In genomic region chr4:106062452-106062875, GRCh38 we compare ENCODE assay signal across 14 cellular contexts.
DNase-seq lines count a peak whose midpoint lies in the region; ATAC-seq, FAIRE-seq and TF ChIP-seq lines count a peak whose summit lies in the region.
"Had no signal": no experiment of that assay in that cellular context is flagged by ENCODE, and none has a peak within 500 bp of the region (broad histone marks: within the 10 kb centered on the region; RNA-seq: fewer than 3 reads in every experiment).

No MANE protein-coding gene starts in this region.

- H3K4me3 ChIP-seq in A549 = no peak overlapping the region
- no peak overlapping the region for H3K4me3 ChIP-seq in HFF-Myc (replicated peaks; ENCODE audit: low read depth, low read length)
- H3K4me3 ChIP-seq in aorta (ENCODE audit: low read length in 2 of 2) = no peak overlapping the region
- H3K4me3 ChIP-seq: upper lobe of left lung had no signal

- CTCF ChIA-PET in A549 (lab: Yijun Ruan, JAX) = no interaction called here

- TF ChIP-seq CTCF in A549 (IDR thresholded peaks at IDR 0.05) (no peak), HFF-Myc (IDR thresholded peaks at IDR 0.05; ENCODE audit: low read depth, low read length, missing control alignments) (no peak), foreskin keratinocyte (conservative IDR thresholded peaks at IDR 0.05) (no peak)

- H3K4me1 Mint-ChIP-seq in stimulated activated effector memory CD8-positive, alpha-beta T cell treated with anti-CD3 and anti-CD28 coated beads, Interleukin-12 subunit alpha, Interleukin-12 subunit beta, amount 100 ng/mL, for 72 hours = no peaks in the 10 kb centered on the region
- H3K4me1 Mint-ChIP-seq: B cell had no signal

- intact Hi-C loops in aorta (cut with DNase I) = loop anchor here in 1 of 2 donors (5.0 kb wide), 1 partner anchor 165 kb away; the partner anchor contains the start of gene NPNT

- TF ChIP-seq POLR2A in A549 (IDR thresholded peaks at IDR 0.05; ENCODE audit: low read length) = no peak

- ATAC-seq in A549 (peak in 1 of 2 experiments; percentile 33; a peak in 1 of 6 replicates), foreskin keratinocyte (no peak), aorta (ENCODE audit: low FRiP score) (no peak)
- ATAC-seq in stimulated activated effector memory CD8-positive, alpha-beta T cell treated with anti-CD3 and anti-CD28 coated beads, Interleukin-12 subunit alpha, Interleukin-12 subunit beta, amount 100 ng/mL, for 72 hours = no peak

- peak overlapping the region; percentile 50 to 65; a peak in 4 of 6 replicates for H3K27ac ChIP-seq in A549
- no peak overlapping the region for H3K27ac ChIP-seq in foreskin keratinocyte
- H3K27ac ChIP-seq in aorta (ENCODE audit: low read depth in 1 of 2, low read length in 2 of 2) = no peak overlapping the region
- H3K27ac ChIP-seq: upper lobe of left lung had no signal

- 14% methylated on average over 1 of the region's 1 CpG for WGBS in A549 (ENCODE audit: missing lambda C conversion rate)
- 58 to 80% methylated on average over 1 of the region's 1 CpG for WGBS in aorta, 2 donors

- no peak for FAIRE-seq in A549 (lab: Jason Lieb, UNC)
- FAIRE-seq: GM19239 had no signal

- no peak overlapping the region for H3K27ac Mint-ChIP-seq in stimulated activated effector memory CD8-positive, alpha-beta T cell treated with anti-CD3 and anti-CD28 coated beads, Interleukin-12 subunit alpha, Interleukin-12 subunit beta, amount 100 ng/mL, for 72 hours
- H3K27ac Mint-ChIP-seq: B cell; T-helper 1 cell treated with Interleukin-12 subunit alpha and Interleukin-12 subunit beta and Interleukin-4 antibody, amounts not matched to agents 30 μg/mL and 1 μg/mL, for 36 hours had no signal

- no peaks in the 10 kb centered on the region for H3K36me3 Mint-ChIP-seq in stimulated activated effector memory CD8-positive, alpha-beta T cell treated with anti-CD3 and anti-CD28 coated beads, Interleukin-12 subunit alpha, Interleukin-12 subunit beta, amount 100 ng/mL, for 72 hours

- H3K9me3 Mint-ChIP-seq in stimulated activated effector memory CD8-positive, alpha-beta T cell treated with anti-CD3 and anti-CD28 coated beads, Interleukin-12 subunit alpha, Interleukin-12 subunit beta, amount 100 ng/mL, for 72 hours = peaks cover 6% of the 10 kb centered on the region
- H3K9me3 Mint-ChIP-seq: T-helper 1 cell treated with Interleukin-12 subunit alpha and Interleukin-12 subunit beta and Interleukin-4 antibody, amounts not matched to agents 30 μg/mL and 1 μg/mL, for 36 hours had no signal

- H3K36me3 ChIP-seq in aorta (ENCODE audit: control insufficient read depth in 1 of 2, insufficient read depth in 2 of 2, low read length in 1 of 2) = no peaks in the 10 kb centered on the region
- H3K36me3 ChIP-seq: upper lobe of left lung had no signal

- POLR2A ChIA-PET in A549 (lab: Yijun Ruan, JAX) = no interaction called here

- H3K4me2 ChIP-seq in A549 = peak overlapping the region; percentile 51; the same call in 2 of the 3 replicates

- no peak for TF ChIP-seq EP300 in A549 (IDR thresholded peaks at IDR 0.05)

- no peak for TF ChIP-seq RAD21 in A549 (conservative IDR thresholded peaks at IDR 0.05 in 1 of 2, IDR thresholded peaks at IDR 0.05 in 1 of 2)

- DNase-seq in A549 (ENCODE audit: low read depth in 1 of 2, low spot score in 1 of 2) = peak in 1 of 2 experiments; percentile 19
- peak; percentile 53 for DNase-seq in HFF-Myc (ENCODE audit: extremely low read depth, low read depth)
- peak; percentile 45 for DNase-seq in SW480 (ENCODE audit: low spot score)
- DNase-seq in foreskin keratinocyte = peak; percentile 20 to 51
- DNase-seq in stimulated activated effector memory CD8-positive, alpha-beta T cell treated with anti-CD3 and anti-CD28 coated beads, Interleukin-12 subunit alpha, Interleukin-12 subunit beta, amount 100 ng/mL, for 72 hours (ENCODE audit: low spot score in 2 of 2) = no peak
- no peak for DNase-seq in globus pallidus (ENCODE audit: low spot score)
- DNase-seq in NCI-H2107 treated with DMSO at 0.1 percent for 48 hours (lab: John Stamatoyannopoulos, UW; ENCODE audit: unreplicated experiment) = no peak
- no peak for DNase-seq in aorta
- DNase-seq: activated T-cell treated with anti-CD3 and anti-CD28 coated beads, Interleukin-2, amount 50 U/mL, for 1 hour; NCI-H446 treated with DMSO at 0.1 percent for 48 hours; upper lobe of left lung had no signal

- H3K9me3 ChIP-seq in A549 = no peaks in the 10 kb centered on the region
- no peaks in the 10 kb centered on the region for H3K9me3 ChIP-seq in aorta (ENCODE audit: control insufficient read depth, low read length)
- H3K9me3 ChIP-seq: upper lobe of left lung had no signal

- H3K4me3 Mint-ChIP-seq in stimulated activated effector memory CD8-positive, alpha-beta T cell treated with anti-CD3 and anti-CD28 coated beads, Interleukin-12 subunit alpha, Interleukin-12 subunit beta, amount 100 ng/mL, for 72 hours = no peak overlapping the region
- H3K4me3 Mint-ChIP-seq: B cell; T-helper 1 cell treated with Interleukin-12 subunit alpha and Interleukin-12 subunit beta and Interleukin-4 antibody, amounts not matched to agents 30 μg/mL and 1 μg/mL, for 36 hours had no signal

- peaks cover 7% of the 10 kb centered on the region for H3K27me3 ChIP-seq in foreskin keratinocyte
- H3K27me3 ChIP-seq in aorta (ENCODE audit: control insufficient read depth in 1 of 2, insufficient read depth in 2 of 2, low read length in 1 of 2) = no peaks in the 10 kb centered on the region
- H3K27me3 ChIP-seq: upper lobe of left lung had no signal

- H3K4me1 ChIP-seq in A549 (peaks cover 12% of the 10 kb centered on the region), foreskin keratinocyte (no peaks in the 10 kb centered on the region), aorta (ENCODE audit: control insufficient read depth in 1 of 2, insufficient read depth in 2 of 2, low read length in 2 of 2) (peaks cover 3% of the 10 kb centered on the region in 2 donors)
- H3K4me1 ChIP-seq: upper lobe of left lung had no signal

TF ChIP-seq in A549, 52 proteins besides CTCF, POLR2A, EP300 and RAD21:
- TF ChIP-seq MAZ (IDR thresholded peaks at IDR 0.05; ENCODE audit: borderline replicate concordance, low read depth, low read length) (no peak), MAFK (IDR thresholded peaks at IDR 0.05; ENCODE audit: partially characterized antibody) (peak; percentile 94), NPAS2 (CRISPR knock-in tag; IDR thresholded peaks at IDR 0.05; ENCODE audit: borderline replicate concordance) (no peak), POLR2AphosphoS2 (conservative IDR thresholded peaks at IDR 0.05; ENCODE audit: low read length) (no peak), CBX2 (IDR thresholded peaks at IDR 0.05; ENCODE audit: borderline replicate concordance, low read depth) (no peak), RCOR1 (IDR thresholded peaks at IDR 0.05; ENCODE audit: low read depth, low read length) (no peak), CHD2 (IDR thresholded peaks at IDR 0.05; ENCODE audit: low read length, partially characterized antibody) (no peak), FOSL2 (IDR thresholded peaks at IDR 0.05) (no peak), FOSL2 (CRISPR knock-in tag; IDR thresholded peaks at IDR 0.05) (no peak), TFCP2L1 (CRISPR knock-in tag; IDR thresholded peaks at IDR 0.05) (no peak), TP53 (CRISPR knock-in tag; IDR thresholded peaks at IDR 0.05) (no peak), NR3C1 (IDR thresholded peaks at IDR 0.05) (no peak), GATA3 (IDR thresholded peaks at IDR 0.05; ENCODE audit: borderline replicate concordance) (0 out of 2 replicates have a peak, but pooled peaks have one; percentile 16), E2F6 (IDR thresholded peaks at IDR 0.05; ENCODE audit: borderline replicate concordance, low read depth) (no peak), PBX3 (IDR thresholded peaks at IDR 0.05) (no peak), ZNF302 (CRISPR knock-in tag; IDR thresholded peaks at IDR 0.05) (no peak)

Comparison
In these comparisons a context has a peak if more than half of its experiments do, and no peak if none do; other contexts are left out.
1. DNase-seq: peak in HFF-Myc (single experiment), SW480 (single experiment) and foreskin keratinocyte (2 of 2); none in stimulated activated effector memory CD8-positive, alpha-beta T cell treated with anti-CD3 and anti-CD28 coated beads, Interleukin-12 subunit alpha, Interleukin-12 subunit beta, amount 100 ng/mL, for 72 hours (0 of 2), globus pallidus (single experiment), NCI-H2107 treated with DMSO at 0.1 percent for 48 hours (single experiment) and aorta (0 of 2).
2. H3K27ac ChIP-seq: peak in A549 (2 of 2); none in foreskin keratinocyte (single experiment) and aorta (0 of 2).